Comparison of ENCODE assay signal across 8 cellular contexts in genomic region chr17:1259910-1260389, GRCh38. TPM values are rescaled to one million over a fixed set of nuclear protein-coding genes. Genes with fewer than 3 reads are reported as not detected.
DNase-seq lines count a peak whose midpoint lies in the region; ATAC-seq and TF ChIP-seq lines count a peak whose summit lies in the region.

No MANE protein-coding gene starts in this region.

- no peaks in the 10 kb centered on the region for H3K79me1 ChIP-seq in trophoblast cell (ENCODE audit: low read length)

- no peaks in the 10 kb centered on the region for H4K20me1 ChIP-seq in fibroblast of lung (ENCODE audit: control insufficient read depth, extremely low read depth, insufficient read depth, low read length)

- H2BK5ac ChIP-seq in trophoblast cell (ENCODE audit: low read depth, low read length, poor library complexity) = no peak overlapping the region

- no peak overlapping the region for H4K91ac ChIP-seq in trophoblast cell (ENCODE audit: low read depth, low read length)

- H2AFZ ChIP-seq in fibroblast of lung (ENCODE audit: low read length) (peak overlapping the region; percentile 23), trophoblast cell (ENCODE audit: insufficient read depth, low read length, poor library complexity) (peak overlapping the region; percentile 63)

- no peak overlapping the region for H3K23ac ChIP-seq in trophoblast cell (ENCODE audit: low read length)

- H3K14ac ChIP-seq in trophoblast cell (ENCODE audit: low read length) = no peak overlapping the region

- H3K4me3 ChIP-seq in RWPE2 (ENCODE audit: severe bottlenecking) (peak overlapping the region; percentile 41), fibroblast of lung (replicated peaks in 1 of 4; ENCODE audit: control extremely low read depth in 1 of 4, insufficient read depth in 1 of 4, low read depth in 3 of 4, low read length in 4 of 4) (peak overlapping the region; percentile 64 to 69 (median 67)), trophoblast cell (ENCODE audit: low read depth, low read length) (no peak overlapping the region)

- H2BK120ac ChIP-seq in trophoblast cell (ENCODE audit: insufficient read depth, low read length, poor library complexity) = no peak overlapping the region

- H3K4me1 ChIP-seq in ES-I3 (ENCODE audit: insufficient read depth, low read length) (peaks cover 2% of the 10 kb centered on the region; the same call in 1 of the 2 replicates), RWPE2 (ENCODE audit: insufficient read depth, poor library complexity, severe bottlenecking) (no peaks in the 10 kb centered on the region), fibroblast of lung (ENCODE audit: control insufficient read depth, extremely low read depth, insufficient read depth, low read length) (no peaks in the 10 kb centered on the region), trophoblast cell (ENCODE audit: control insufficient read depth in 1 of 2, insufficient read depth in 2 of 2, low read length in 2 of 2) (peaks cover 3 to 7% of the 10 kb centered on the region in 2 experiments)

- DNase-seq in RWPE2 (ENCODE audit: low spot score) (no peak), fibroblast of lung (ENCODE audit: low read depth in 2 of 2) (peak in 1 of 2 donors; percentile 27), trophoblast cell (no peak), KG1 (lab: John Stamatoyannopoulos, UW) (no peak)
- DNase-seq in activated CD4-positive, CD25-positive, alpha-beta regulatory T cell (lab: John Stamatoyannopoulos, UW) = no peak

- peaks cover 3% of the 10 kb centered on the region for H3K27me3 ChIP-seq in RWPE2 (ENCODE audit: insufficient read depth, poor library complexity, severe bottlenecking)
- H3K27me3 ChIP-seq in fibroblast of lung (ENCODE audit: control insufficient read depth, insufficient read depth, low read length) = no peaks in the 10 kb centered on the region
- H3K27me3 ChIP-seq in trophoblast cell (ENCODE audit: insufficient read depth, low read length) = peaks cover 13% of the 10 kb centered on the region

- no peaks in the 10 kb centered on the region for H3K9me3 ChIP-seq in ES-I3 (ENCODE audit: control insufficient read depth, insufficient read depth, low read length)
- no peaks in the 10 kb centered on the region for H3K9me3 ChIP-seq in RWPE2 (ENCODE audit: severe bottlenecking)
- H3K9me3 ChIP-seq in fibroblast of lung (ENCODE audit: control insufficient read depth, insufficient read depth, low read depth, low read length) = no peaks in the 10 kb centered on the region
- H3K9me3 ChIP-seq in trophoblast cell (ENCODE audit: insufficient read depth, low read depth, low read length) = no peaks in the 10 kb centered on the region

- peak overlapping the region; percentile 98 for H3K4me2 ChIP-seq in fibroblast of lung (ENCODE audit: extremely low read depth, insufficient read depth, low read length)
- H3K4me2 ChIP-seq in trophoblast cell (ENCODE audit: low read length) = peak overlapping the region; percentile 51

- no peak overlapping the region for H2AK5ac ChIP-seq in trophoblast cell (ENCODE audit: low read length)

- H3K36me3 ChIP-seq in ES-I3 (ENCODE audit: insufficient read depth, low read length) = no peaks in the 10 kb centered on the region
- no peaks in the 10 kb centered on the region for H3K36me3 ChIP-seq in RWPE2 (ENCODE audit: low read depth)
- H3K36me3 ChIP-seq in fibroblast of lung (ENCODE audit: control insufficient read depth, insufficient read depth, low read length) = no peaks in the 10 kb centered on the region
- H3K36me3 ChIP-seq in trophoblast cell (ENCODE audit: control insufficient read depth in 1 of 2, insufficient read depth in 2 of 2, low read length in 2 of 2) = no peaks in the 10 kb centered on the region

- H4K12ac ChIP-seq in trophoblast cell (ENCODE audit: low read depth, low read length) = no peak overlapping the region

- no peak overlapping the region for H2BK12ac ChIP-seq in trophoblast cell (ENCODE audit: low read length)

- H3K79me2 ChIP-seq in fibroblast of lung (ENCODE audit: control insufficient read depth, insufficient read depth, low read length) (no peaks in the 10 kb centered on the region), trophoblast cell (ENCODE audit: control insufficient read depth, insufficient read depth, low read length, poor library complexity) (no peaks in the 10 kb centered on the region)

- no CpG with 5 or more reads among the region's 39 CpGs for WGBS in trophoblast cell (ENCODE audit: extremely low coverage, insufficient coverage, insufficient read length)

- H3K9ac ChIP-seq in ES-I3 (ENCODE audit: low read depth, low read length) (peak overlapping the region; percentile 77; the same call in 1 of the 2 replicates), fibroblast of lung (ENCODE audit: insufficient read depth, low read length) (peak overlapping the region; percentile 16), trophoblast cell (ENCODE audit: low read length) (no peak overlapping the region)

- no peak overlapping the region for H3K4ac ChIP-seq in trophoblast cell (ENCODE audit: low read depth, low read length)

- H3K27ac ChIP-seq in RWPE2 (ENCODE audit: poor library complexity, severe bottlenecking) (no peak overlapping the region), fibroblast of lung (ENCODE audit: insufficient read depth, low read length) (no peak overlapping the region), trophoblast cell (ENCODE audit: low read depth, low read length) (no peak overlapping the region)

- ATAC-seq in RWPE2 (ENCODE audit: low read depth) (no peak), HG03521 (IDR thresholded peaks at IDR 0.05; ENCODE audit: unreplicated experiment) (no peak), GM18861 (IDR thresholded peaks at IDR 0.05; ENCODE audit: unreplicated experiment) (no peak)

- H3K18ac ChIP-seq in trophoblast cell (ENCODE audit: low read length) = no peak overlapping the region

- no peak for TF ChIP-seq CTCF in RWPE2 (IDR thresholded peaks at IDR 0.05; ENCODE audit: poor library complexity, severe bottlenecking)
- no peak for TF ChIP-seq CTCF in fibroblast of lung (conservative IDR thresholded peaks at IDR 0.05 in 1 of 2, IDR thresholded peaks at IDR 0.05 in 1 of 2; ENCODE audit: low read depth in 1 of 2, low read length in 2 of 2)

- H4K8ac ChIP-seq in trophoblast cell (ENCODE audit: low read depth, low read length) = peak overlapping the region; percentile 53

RNA-seq across cellular contexts. Expression of gene BHLHA9, which starts 10.3 kb away (rescaled TPM):
- not detected in 2 replicates for total RNA-seq in fibroblast of lung
- not detected in 2 replicates for polyA plus RNA-seq in fibroblast of lung
- not detected in 2 replicates for polyA plus RNA-seq in fibroblast of lung (2012)
- not detected in 2 replicates for polyA minus RNA-seq in fibroblast of lung (ENCODE audit: low replicate concordance)
- polyA plus RNA-seq in trophoblast cell (2013) = not detected in 2 replicates

RNA-seq across cellular contexts. Expression of gene TRARG1, which starts 19.5 kb away (rescaled TPM):
- total RNA-seq in fibroblast of lung = not detected in 2 replicates
- not detected in 2 replicates for polyA plus RNA-seq in fibroblast of lung
- polyA plus RNA-seq in fibroblast of lung (2012) = not detected in 2 replicates
- not detected in 2 replicates for polyA minus RNA-seq in fibroblast of lung (ENCODE audit: low replicate concordance)
- not detected in 2 replicates for polyA plus RNA-seq in trophoblast cell (2013)
